Comparison of ENCODE assay signal across 26 cellular contexts in genomic region chr12:45687081-45688015, GRCh38.
"Had no signal": no experiment of that assay in that cellular context is flagged by ENCODE, and none has a peak within 500 bp of the region (broad histone marks: within the 10 kb centered on the region; RNA-seq: fewer than 3 reads in every experiment).

No MANE protein-coding gene starts in this region.

- H3K36me3 ChIP-seq: left ventricle myocardium inferior, sigmoid colon, thyroid gland, upper lobe of right lung had no signal

- H3K9me3 ChIP-seq: left ventricle myocardium inferior, sigmoid colon, thyroid gland, upper lobe of right lung had no signal

- FAIRE-seq: colon, endothelial cell of umbilical vein had no signal

- H3K27ac Mint-ChIP-seq: activated CD4-positive, alpha-beta memory T cell treated with anti-CD3 and anti-CD28 coated beads for 36 hours; activated CD8-positive, alpha-beta memory T cell treated with anti-CD3 and anti-CD28 coated beads, Interleukin-2, amount 10 ng/mL, durations not matched to agents 7 days and 5 days; brain; effector memory CD8-positive, alpha-beta T cell; mesothelial cell of epicardium; natural killer cell; progenitor cell of endocrine pancreas had no signal

- H3K27me3 Mint-ChIP-seq: effector memory CD8-positive, alpha-beta T cell; progenitor cell of endocrine pancreas had no signal

- H3K36me3 Mint-ChIP-seq: activated CD4-positive, alpha-beta memory T cell treated with anti-CD3 and anti-CD28 coated beads for 36 hours; brain; mesothelial cell of epicardium; natural killer cell had no signal

- DNase-seq: activated CD4-positive, alpha-beta memory T cell treated with anti-CD3 and anti-CD28 coated beads for 36 hours; activated CD4-positive, alpha-beta T cell treated with anti-CD3 and anti-CD28 coated beads for 1 hour; activated CD8-positive, alpha-beta memory T cell treated with anti-CD3 and anti-CD28 coated beads, Interleukin-2, amount 10 ng/mL, durations not matched to agents 7 days and 5 days; activated naive CD4-positive, alpha-beta T cell; aorta; central memory CD4-positive, alpha-beta T cell; dorsolateral prefrontal cortex; effector memory CD8-positive, alpha-beta T cell; foreskin melanocyte; left ventricle myocardium inferior; natural killer cell; retina; sigmoid colon; stimulated activated CD4-positive, alpha-beta T cell treated with anti-CD3 and anti-CD28 coated beads, Interleukin-4, amount 100 ng/mL, for 1 hour; stimulated activated naive CD4-positive, alpha-beta T cell treated with Interleukin-2 at 50 U/mL for 16 hours; substantia nigra; T-helper 9 cell; thyroid gland; upper lobe of right lung had no signal

- H3K4me1 Mint-ChIP-seq: natural killer cell had no signal

- H3K27ac ChIP-seq: dorsolateral prefrontal cortex, left ventricle myocardium inferior, sigmoid colon, thyroid gland, upper lobe of right lung had no signal

- H3K4me1 ChIP-seq: thyroid gland, upper lobe of right lung had no signal

- H3K27me3 ChIP-seq: dorsolateral prefrontal cortex, sigmoid colon, thyroid gland, upper lobe of right lung had no signal

- H3K4me3 ChIP-seq: dorsolateral prefrontal cortex, left ventricle myocardium inferior, sigmoid colon, smooth muscle cell, thyroid gland, upper lobe of right lung had no signal

- H3K4me3 Mint-ChIP-seq: activated CD4-positive, alpha-beta memory T cell treated with anti-CD3 and anti-CD28 coated beads for 36 hours; activated CD8-positive, alpha-beta memory T cell treated with anti-CD3 and anti-CD28 coated beads, Interleukin-2, amount 10 ng/mL, durations not matched to agents 7 days and 5 days; brain; effector memory CD8-positive, alpha-beta T cell; mesothelial cell of epicardium; natural killer cell had no signal

- H3K4me2 ChIP-seq: smooth muscle cell had no signal

- H3K9me3 Mint-ChIP-seq: activated CD4-positive, alpha-beta memory T cell treated with anti-CD3 and anti-CD28 coated beads for 36 hours; brain; effector memory CD8-positive, alpha-beta T cell; mesothelial cell of epicardium; natural killer cell had no signal

- ATAC-seq: activated CD8-positive, alpha-beta memory T cell treated with anti-CD3 and anti-CD28 coated beads, Interleukin-2, amount 10 ng/mL, durations not matched to agents 7 days and 5 days; effector memory CD8-positive, alpha-beta T cell; esophagus mucosa; natural killer cell; upper lobe of right lung had no signal
